8 cellular contexts compared by ENCODE assay signal in genomic region chr9:121071356-121071755, GRCh38. TPM values are rescaled to one million over a fixed set of nuclear protein-coding genes. Genes with fewer than 3 reads are reported as not detected.
DNase-seq lines count a peak whose midpoint lies in the region; ATAC-seq, FAIRE-seq and TF ChIP-seq lines count a peak whose summit lies in the region.

No MANE protein-coding gene starts in this region.

- H3K79me2 ChIP-seq in HepG2 (ENCODE audit: insufficient read depth, low read length) = no peaks in the 10 kb centered on the region
- H3K79me2 ChIP-seq in neural progenitor cell (ENCODE audit: low read depth) = peaks cover 6% of the 10 kb centered on the region

- peaks cover 32% of the 10 kb centered on the region for H3F3A ChIP-seq in neural progenitor cell (ENCODE audit: low read depth)

- H3K36me3 Mint-ChIP-seq in T-cell (peaks cover 4% of the 10 kb centered on the region), neural progenitor cell (peaks cover 18% of the 10 kb centered on the region)

- ATAC-seq in HepG2 = no peak
- no peak for ATAC-seq in T-cell (replicated peaks in 1 of 4)

- BruUV-seq in HepG2 (replicated peaks; lab: Mats Ljungman, UMichigan) = no TSS peak

- H3K27ac Mint-ChIP-seq in T-cell (peak overlapping the region; percentile 88 to 93), neural progenitor cell (no peak overlapping the region)

- intact Hi-C loops in HepG2 (cut with micrococcal nuclease; ENCODE audit: unreplicated experiment) = no loop called here

- DNase-seq in HepG2 (ENCODE audit: low spot score) = no peak
- DNase-seq in T-cell = no peak
- no peak for DNase-seq in fibroblast of pulmonary artery (ENCODE audit: low read depth)
- no peak for DNase-seq in NCI-H2196 treated with DMSO at 0.1 percent for 48 hours (lab: John Stamatoyannopoulos, UW; ENCODE audit: unreplicated experiment)
- no peak for DNase-seq in neural progenitor cell (ENCODE audit: low spot score)
- no peak for DNase-seq in H7

- H3K9me3 Mint-ChIP-seq in T-cell (peaks cover 0 to 10% (median 0%) of the 10 kb centered on the region in 3 donors), neural progenitor cell (peaks cover 18% of the 10 kb centered on the region)

- H3K4me1 ChIP-seq in liver (ENCODE audit: control insufficient read depth in 4 of 4, insufficient read depth in 4 of 4, low read length in 3 of 4) (peaks cover 0 to 25% (median 13%) of the 10 kb centered on the region in 4 donors), HepG2 (ENCODE audit: insufficient read depth, low read length) (peaks cover 24% of the 10 kb centered on the region), urinary bladder (ENCODE audit: insufficient read depth) (no peaks in the 10 kb centered on the region), neural progenitor cell (peaks cover 10% of the 10 kb centered on the region)

- TF ChIP-seq POLR2A in HepG2 (IDR thresholded peaks at IDR 0.05; ENCODE audit: insufficient read depth in 1 of 2, low read depth in 2 of 2, low read length in 2 of 2) = no peak

- H3K4me1 Mint-ChIP-seq in T-cell (peaks cover 37 to 47% (median 37%) of the 10 kb centered on the region in 3 donors), neural progenitor cell (peaks cover 8% of the 10 kb centered on the region)

- H3K9ac ChIP-seq in liver (ENCODE audit: low read depth in 1 of 2, low read length in 2 of 2) (peak overlapping the region; percentile 22 to 77), HepG2 (ENCODE audit: insufficient read depth, low read depth, low read length) (no peak overlapping the region), neural progenitor cell (no peak overlapping the region)

- 94% methylated on average over 2 of the region's 2 CpGs for WGBS in liver
- WGBS in HepG2 (ENCODE audit: low lambda C conversion rate) = 95% methylated on average over 2 of the region's 2 CpGs
- 97% methylated on average over 2 of the region's 2 CpGs for WGBS in urinary bladder

- no peak overlapping the region for H3K4me2 ChIP-seq in HepG2 (ENCODE audit: low read depth, low read length)
- no peak overlapping the region for H3K4me2 ChIP-seq in neural progenitor cell

- no peak for FAIRE-seq in HepG2 (lab: Jason Lieb, UNC)

- no peaks in the 10 kb centered on the region for H4K20me1 ChIP-seq in HepG2 (ENCODE audit: insufficient read depth, low read length)
- no peaks in the 10 kb centered on the region for H4K20me1 ChIP-seq in neural progenitor cell (ENCODE audit: low read depth)

- CTCF ChIA-PET in HepG2 (lab: Yijun Ruan, JAX; ENCODE audit: low intra/inter-chr PET ratio, low total read pairs) (no interaction called here), T-cell (lab: Charles Lee) (interaction anchor here (0.6 to 3.5 kb wide), 13 partner anchors 9 to 1858 kb away, joined by 3 to 28 read pairs (median 4); no protein-coding TSS in a partner anchor)

- no peak for TF ChIP-seq CTCF in liver (IDR thresholded peaks at IDR 0.05; ENCODE audit: low read depth, low read length, missing input control)
- TF ChIP-seq CTCF in HepG2 (CRISPR knock-in tag; IDR thresholded peaks at IDR 0.05) = no peak
- TF ChIP-seq CTCF in fibroblast of pulmonary artery (IDR thresholded peaks at IDR 0.05; ENCODE audit: low read length, missing control alignments) = no peak
- no peak for TF ChIP-seq CTCF in neural progenitor cell (IDR thresholded peaks at IDR 0.05)

- H3K9me3 ChIP-seq in liver (ENCODE audit: control insufficient read depth in 4 of 4, low read length in 3 of 4) = peaks cover 0 to 2% (median 0%) of the 10 kb centered on the region in 4 donors
- peaks cover 12% of the 10 kb centered on the region; the same call in 1 of the 2 replicates for H3K9me3 ChIP-seq in HepG2 (ENCODE audit: low read length)
- no peaks in the 10 kb centered on the region for H3K9me3 ChIP-seq in neural progenitor cell (ENCODE audit: low read depth)

- H3K36me3 ChIP-seq in liver (ENCODE audit: control insufficient read depth in 4 of 4, insufficient read depth in 3 of 4, low read depth in 1 of 4, low read length in 3 of 4) = peaks cover 0 to 2% (median 0%) of the 10 kb centered on the region in 4 donors
- H3K36me3 ChIP-seq in HepG2 (replicated peaks in 1 of 2; ENCODE audit: control insufficient read depth in 1 of 2, insufficient read depth in 2 of 2, low read length in 2 of 2) = no peaks in the 10 kb centered on the region
- no peaks in the 10 kb centered on the region for H3K36me3 ChIP-seq in urinary bladder (ENCODE audit: insufficient read depth)
- H3K36me3 ChIP-seq in neural progenitor cell = no peaks in the 10 kb centered on the region
- H3K36me3 ChIP-seq in H7 (replicated peaks; ENCODE audit: control insufficient read depth, insufficient read depth, low read length) = no peaks in the 10 kb centered on the region

- TF ChIP-seq RAD21 in liver (IDR thresholded peaks at IDR 0.05) (no peak), HepG2 (CRISPR knock-in tag; IDR thresholded peaks at IDR 0.05) (no peak)

- H3K4me3 Mint-ChIP-seq in T-cell (peak overlapping the region; percentile 91 to 100 (median 97)), neural progenitor cell (no peak overlapping the region)

- H3K4me3 ChIP-seq in liver (ENCODE audit: low read depth in 1 of 3, low read length in 3 of 3) = peak overlapping the region in 2 of 3 donors; percentile 53 to 77
- H3K4me3 ChIP-seq in HepG2 (replicated peaks in 1 of 3; ENCODE audit: insufficient read depth in 1 of 3, low read depth in 2 of 3, low read length in 3 of 3) = no peak overlapping the region
- H3K4me3 ChIP-seq in fibroblast of pulmonary artery (replicated peaks; ENCODE audit: low read depth, low read length) = peak overlapping the region; percentile 50
- peak overlapping the region; percentile 45 for H3K4me3 ChIP-seq in urinary bladder (ENCODE audit: low read depth, low read length)
- no peak overlapping the region for H3K4me3 ChIP-seq in neural progenitor cell
- H3K4me3 ChIP-seq in H7 (ENCODE audit: insufficient read depth, low read depth, low read length) = no peak overlapping the region

- H2AFZ ChIP-seq in HepG2 (ENCODE audit: low read length) = no peak overlapping the region
- H2AFZ ChIP-seq in neural progenitor cell (replicated peaks) = no peak overlapping the region

- H3K27ac ChIP-seq in liver (ENCODE audit: low read depth in 1 of 2, low read length in 2 of 2) = peak overlapping the region in 1 of 2 donors; percentile 34
- H3K27ac ChIP-seq in HepG2 (ENCODE audit: extremely low read length, insufficient read depth, low read length) = no peak overlapping the region
- no peak overlapping the region for H3K27ac ChIP-seq in urinary bladder (ENCODE audit: low read depth)
- no peak overlapping the region for H3K27ac ChIP-seq in neural progenitor cell

- no peak for TF ChIP-seq EP300 in HepG2 (IDR thresholded peaks at IDR 0.05; ENCODE audit: low read depth in 2 of 2, low read length in 2 of 2)
- TF ChIP-seq EP300 in HepG2 (CRISPR knock-in tag; IDR thresholded peaks at IDR 0.05; ENCODE audit: borderline replicate concordance) = no peak

- H3K27me3 Mint-ChIP-seq in T-cell (no peaks in the 10 kb centered on the region), neural progenitor cell (ENCODE audit: insufficient read depth, low read depth) (peaks cover 4% of the 10 kb centered on the region)

- H3K27me3 ChIP-seq in liver (ENCODE audit: control insufficient read depth in 4 of 4, insufficient read depth in 4 of 4, low read length in 3 of 4) = no peaks in the 10 kb centered on the region
- no peaks in the 10 kb centered on the region for H3K27me3 ChIP-seq in HepG2 (ENCODE audit: control insufficient read depth in 1 of 2, insufficient read depth in 2 of 2, low read length in 2 of 2)
- peaks cover 68% of the 10 kb centered on the region for H3K27me3 ChIP-seq in neural progenitor cell
- H3K27me3 ChIP-seq in H7 (ENCODE audit: control insufficient read depth, insufficient read depth, low read length) = peaks cover 56% of the 10 kb centered on the region

- in situ Hi-C loops in HepG2 (cut with HindIII; ENCODE audit: extremely low pct_ligation_motif_present, low pct_unique_long_range_greater_than_20kb) = no loop called here

- POLR2A ChIA-PET in HepG2 (lab: Yijun Ruan, JAX) = no interaction called here
- POLR2A ChIA-PET in T-cell (lab: Charles Lee) = interaction anchor here in 1 of 2 donors (0.7 to 1.2 kb wide), 3 partner anchors 11 to 362 kb away, joined by 3 to 5 read pairs (median 3); no protein-coding TSS in a partner anchor

RNA-seq across cellular contexts. Expression of gene CNTRL, which starts 3.4 kb away (rescaled TPM):
- total RNA-seq in liver (1 to 10 TPM; 6.3 to 8.7 TPM), HepG2 (2016; rRNA removed; fragmentation: Illumina TruSeq; extraction: Trizol) (11.8 and 14.4 TPM in 2 replicates), T-cell (100 to 1,000 TPM in 1 of 5 donors, 10 to 100 TPM in 4; 84.6 to 101 (median 93.7) TPM), urinary bladder (37.8 TPM), neural progenitor cell (ENCODE audit: low replicate concordance) (29.2 and 45.4 TPM in 2 replicates)
- polyA plus RNA-seq in liver (1 to 10 TPM; 1.6 to 2.5 TPM), HepG2 (2011; rRNA removed) (6.1 and 7.5 TPM in 2 replicates), urinary bladder (8.7 TPM)
- 4.7 and 4.8 TPM in 2 replicates for total RNA-seq in HepG2 (2016; cell fraction: cytosol; rRNA removed; fragmentation: Illumina TruSeq; extraction: Trizol; ENCODE audit: low read depth)
- 10.7 and 14.1 TPM in 2 replicates for total RNA-seq in HepG2 (2016; cell fraction: insoluble cytoplasmic fraction; rRNA removed; fragmentation: Illumina TruSeq; extraction: Trizol)
- total RNA-seq in HepG2 (2016; cell fraction: membrane; rRNA removed; fragmentation: Illumina TruSeq; extraction: Trizol) = 4.7 and 5.0 TPM in 2 replicates
- 12.3 and 17.2 TPM in 2 replicates for total RNA-seq in HepG2 (2016; cell fraction: nucleus; rRNA removed; fragmentation: Illumina TruSeq; extraction: Trizol)
- polyA plus RNA-seq in HepG2 (2011; cell fraction: cytosol; rRNA removed) = 4.1 and 4.2 TPM in 2 replicates
- 9.1 and 9.5 TPM in 2 replicates for polyA plus RNA-seq in HepG2 (2011; cell fraction: nucleus; rRNA removed)
- polyA plus RNA-seq in HepG2 (2012) = 6.3 and 8.4 TPM in 2 replicates
- 0.28 and 0.37 TPM in 2 replicates for polyA plus RNA-seq in HepG2 (2016; cell fraction: cytosol; fragmentation: Illumina TruSeq; extraction: Trizol; ENCODE audit: low read depth)
- polyA plus RNA-seq in HepG2 (2016; cell fraction: insoluble cytoplasmic fraction; fragmentation: Illumina TruSeq; extraction: Trizol; ENCODE audit: low read depth) = 10.8 and 10.9 TPM in 2 replicates
- polyA plus RNA-seq in HepG2 (2016; cell fraction: membrane; fragmentation: Illumina TruSeq; extraction: Trizol; ENCODE audit: low read depth) = 1.1 and 1.5 TPM in 2 replicates
- 15.8 and 17.4 TPM in 2 replicates for polyA plus RNA-seq in HepG2 (2016; cell fraction: nucleus; fragmentation: Illumina TruSeq; extraction: Trizol; ENCODE audit: insufficient read depth, low read depth)
- polyA minus RNA-seq in HepG2 (2011; rRNA and poly(A)+ RNA removed; ENCODE audit: low replicate concordance) = 7.3 and 10.6 TPM in 2 replicates
- polyA minus RNA-seq in HepG2 (2011; cell fraction: cytosol; rRNA and poly(A)+ RNA removed) = 6.8 TPM in 2 replicates
- 22.9 and 30.5 TPM in 2 replicates for polyA minus RNA-seq in HepG2 (2011; cell fraction: nucleus; rRNA and poly(A)+ RNA removed)
- 9.3 and 16.3 TPM in 2 replicates for total RNA-seq in H7 (2014; rRNA removed; shearing (Covaris generic))

RNA-seq across cellular contexts. Expression of gene C5, which starts 21.3 kb away (rescaled TPM):
- 100 to 1,000 TPM; 456 to 485 TPM for total RNA-seq in liver
- polyA plus RNA-seq in liver = 100 to 1,000 TPM; 127 to 266 TPM
- 29.8 and 57.6 TPM in 2 replicates for total RNA-seq in HepG2 (2016; rRNA removed; fragmentation: Illumina TruSeq; extraction: Trizol)
- 5.8 and 7.1 TPM in 2 replicates for total RNA-seq in HepG2 (2016; cell fraction: cytosol; rRNA removed; fragmentation: Illumina TruSeq; extraction: Trizol; ENCODE audit: low read depth)
- total RNA-seq in HepG2 (2016; cell fraction: insoluble cytoplasmic fraction; rRNA removed; fragmentation: Illumina TruSeq; extraction: Trizol) = 28.2 and 56.6 TPM in 2 replicates
- 5.7 and 8.3 TPM in 2 replicates for total RNA-seq in HepG2 (2016; cell fraction: membrane; rRNA removed; fragmentation: Illumina TruSeq; extraction: Trizol)
- total RNA-seq in HepG2 (2016; cell fraction: nucleus; rRNA removed; fragmentation: Illumina TruSeq; extraction: Trizol) = 61.5 and 74.8 TPM in 2 replicates
- polyA plus RNA-seq in HepG2 (2011; rRNA removed) = 192 and 242 TPM in 2 replicates
- polyA plus RNA-seq in HepG2 (2011; cell fraction: cytosol; rRNA removed) = 79.8 and 172 TPM in 2 replicates
- 116 and 151 TPM in 2 replicates for polyA plus RNA-seq in HepG2 (2011; cell fraction: nucleus; rRNA removed)
- polyA plus RNA-seq in HepG2 (2012) = 82.5 and 211 TPM in 2 replicates
- polyA plus RNA-seq in HepG2 (2016; cell fraction: cytosol; fragmentation: Illumina TruSeq; extraction: Trizol; ENCODE audit: low read depth) = 1.4 and 1.8 TPM in 2 replicates
- 14.3 and 16.7 TPM in 2 replicates for polyA plus RNA-seq in HepG2 (2016; cell fraction: insoluble cytoplasmic fraction; fragmentation: Illumina TruSeq; extraction: Trizol; ENCODE audit: low read depth)
- polyA plus RNA-seq in HepG2 (2016; cell fraction: membrane; fragmentation: Illumina TruSeq; extraction: Trizol; ENCODE audit: low read depth) = 2.3 and 2.7 TPM in 2 replicates
- 55.2 and 57.5 TPM in 2 replicates for polyA plus RNA-seq in HepG2 (2016; cell fraction: nucleus; fragmentation: Illumina TruSeq; extraction: Trizol; ENCODE audit: insufficient read depth, low read depth)
- polyA minus RNA-seq in HepG2 (2011; rRNA and poly(A)+ RNA removed; ENCODE audit: low replicate concordance) = 1.5 and 59.8 TPM in 2 replicates
- 115 and 233 TPM in 2 replicates for polyA minus RNA-seq in HepG2 (2011; cell fraction: cytosol; rRNA and poly(A)+ RNA removed)
- 307 and 447 TPM in 2 replicates for polyA minus RNA-seq in HepG2 (2011; cell fraction: nucleus; rRNA and poly(A)+ RNA removed)
- total RNA-seq in T-cell = 1 to 10 TPM in 4 of 5 donors, under 1 TPM in 1; 0.90 to 2.4 (median 1.7) TPM
- 18.1 TPM for total RNA-seq in urinary bladder
- polyA plus RNA-seq in urinary bladder = 3.2 TPM
- total RNA-seq in neural progenitor cell (ENCODE audit: low replicate concordance) = 4.5 and 5.5 TPM in 2 replicates
- 0.59 and 1.0 TPM in 2 replicates for total RNA-seq in H7 (2014; rRNA removed; shearing (Covaris generic))

Comparison
In these comparisons a context has a peak if more than half of its experiments do, and no peak if none do; other contexts are left out.
1. H3K4me3 ChIP-seq: peak in liver (2 of 3), fibroblast of pulmonary artery (single experiment) and urinary bladder (single experiment); none in HepG2 (0 of 3), neural progenitor cell (single experiment) and H7 (single experiment).
2. H3K9ac ChIP-seq: peak in liver (2 of 2); none in HepG2 (single experiment) and neural progenitor cell (single experiment).